ENCODE assay signal across 7 cellular contexts in genomic region chr12:71754461-71755145, GRCh38. TPM values are rescaled to one million over a fixed set of nuclear protein-coding genes. Genes with fewer than 3 reads are reported as not detected.
DNase-seq lines count a peak whose midpoint lies in the region; ATAC-seq, FAIRE-seq and TF ChIP-seq lines count a peak whose summit lies in the region.

TSS of gene RAB21 (plus strand) at chr12:71754863. CDS start at chr12:71755130, 267 bp downstream.

- DNase-seq in GM18507 (ENCODE audit: extremely low spot score, insufficient read length, low read depth): peak; percentile 94
- peak; percentile 90 for DNase-seq in NCI-H2029 treated with DMSO at 0.1 percent for 48 hours (lab: John Stamatoyannopoulos, UW)
- DNase-seq in T-helper 9 cell: peak; percentile 99
- peak; percentile 90 for DNase-seq in astrocyte of the cerebellum (ENCODE audit: low read depth)
- DNase-seq in hepatic stellate cell (ENCODE audit: low spot score): peak; percentile 95
- DNase-seq in renal cortical epithelial cell (ENCODE audit: low read depth): peak; percentile 90

- H3K4me3 ChIP-seq in astrocyte of the cerebellum (ENCODE audit: low read depth, low read length): peak within 1 kb of the TSS; percentile 97

- in situ Hi-C loops in astrocyte of the cerebellum (cut with HindIII; ENCODE audit: low sequenced_read_pairs): no loop called here

- ATAC-seq in HG02981 (IDR thresholded peaks at IDR 0.05; ENCODE audit: unreplicated experiment): peak; percentile 94

- FAIRE-seq in GM18507 (lab: Jason Lieb, UNC): peak; percentile 94

- TF ChIP-seq CTCF in astrocyte of the cerebellum (IDR thresholded peaks at IDR 0.05; ENCODE audit: low read depth, low read length, missing control alignments): peak; percentile 20

RNA-seq across cellular contexts. Expression of gene RAB21, which starts in this region (rescaled TPM):
- 41.8 and 78.7 TPM in 2 replicates for total RNA-seq in renal cortical epithelial cell

Comparison
In these comparisons a context has a peak if more than half of its experiments do, and no peak if none do; other contexts are left out.
1. Peak in every context shown above with its lines: DNase-seq, ATAC-seq and H3K4me3 ChIP-seq.